ENCODE assay signal across 1 cellular context in genomic region chr1:16474166-16474800, GRCh38.
TF ChIP-seq lines count a peak whose summit lies in the region.

No MANE protein-coding gene starts in this region.

TF ChIP-seq in K562, 482 proteins besides CTCF, POLR2A, EP300 and RAD21:
- 0 out of 2 replicates have a peak, but pooled peaks have one; percentile 19 for TF ChIP-seq POLR2G (IDR thresholded peaks at IDR 0.05; ENCODE audit: low read depth, low read length)
- TF ChIP-seq BCL6 (CRISPR knock-in tag; IDR thresholded peaks at IDR 0.05) = no peak
